ENCODE assay signal across 1 cellular context in genomic region chr12:121858318-121858661, GRCh38.
TF ChIP-seq lines count a peak whose summit lies in the region.

No MANE protein-coding gene starts in this region.

TF ChIP-seq in WTC11, 78 proteins besides CTCF, POLR2A, EP300 and RAD21 (continued from another document):
- TF ChIP-seq, protein P1, sequence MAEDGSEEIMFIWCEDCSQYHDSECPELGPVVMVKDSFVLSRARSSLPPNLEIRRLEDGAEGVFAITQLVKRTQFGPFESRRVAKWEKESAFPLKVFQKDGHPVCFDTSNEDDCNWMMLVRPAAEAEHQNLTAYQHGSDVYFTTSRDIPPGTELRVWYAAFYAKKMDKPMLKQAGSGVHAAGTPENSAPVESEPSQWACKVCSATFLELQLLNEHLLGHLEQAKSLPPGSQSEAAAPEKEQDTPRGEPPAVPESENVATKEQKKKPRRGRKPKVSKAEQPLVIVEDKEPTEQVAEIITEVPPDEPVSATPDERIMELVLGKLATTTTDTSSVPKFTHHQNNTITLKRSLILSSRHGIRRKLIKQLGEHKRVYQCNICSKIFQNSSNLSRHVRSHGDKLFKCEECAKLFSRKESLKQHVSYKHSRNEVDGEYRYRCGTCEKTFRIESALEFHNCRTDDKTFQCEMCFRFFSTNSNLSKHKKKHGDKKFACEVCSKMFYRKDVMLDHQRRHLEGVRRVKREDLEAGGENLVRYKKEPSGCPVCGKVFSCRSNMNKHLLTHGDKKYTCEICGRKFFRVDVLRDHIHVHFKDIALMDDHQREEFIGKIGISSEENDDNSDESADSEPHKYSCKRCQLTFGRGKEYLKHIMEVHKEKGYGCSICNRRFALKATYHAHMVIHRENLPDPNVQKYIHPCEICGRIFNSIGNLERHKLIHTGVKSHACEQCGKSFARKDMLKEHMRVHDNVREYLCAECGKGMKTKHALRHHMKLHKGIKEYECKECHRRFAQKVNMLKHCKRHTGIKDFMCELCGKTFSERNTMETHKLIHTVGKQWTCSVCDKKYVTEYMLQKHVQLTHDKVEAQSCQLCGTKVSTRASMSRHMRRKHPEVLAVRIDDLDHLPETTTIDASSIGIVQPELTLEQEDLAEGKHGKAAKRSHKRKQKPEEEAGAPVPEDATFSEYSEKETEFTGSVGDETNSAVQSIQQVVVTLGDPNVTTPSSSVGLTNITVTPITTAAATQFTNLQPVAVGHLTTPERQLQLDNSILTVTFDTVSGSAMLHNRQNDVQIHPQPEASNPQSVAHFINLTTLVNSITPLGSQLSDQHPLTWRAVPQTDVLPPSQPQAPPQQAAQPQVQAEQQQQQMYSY (CRISPR knock-in tag; IDR thresholded peaks at IDR 0.05), result no peak
- TF ChIP-seq ZNF121 (CRISPR knock-in tag; IDR thresholded peaks at IDR 0.05) (no peak), KAT7 (CRISPR knock-in tag; IDR thresholded peaks at IDR 0.05; ENCODE audit: borderline replicate concordance) (no peak), FOXK1 (CRISPR knock-in tag; IDR thresholded peaks at IDR 0.05) (no peak), MYBL2 (CRISPR knock-in tag; IDR thresholded peaks at IDR 0.05) (no peak), JAZF1 (CRISPR knock-in tag; IDR thresholded peaks at IDR 0.05) (no peak), SP1 (CRISPR knock-in tag; conservative IDR thresholded peaks at IDR 0.05) (no peak), TCF7 (CRISPR knock-in tag; IDR thresholded peaks at IDR 0.05; ENCODE audit: low read depth) (no peak)
